8 cellular contexts compared by ENCODE assay signal in the genomic region with DNA sequence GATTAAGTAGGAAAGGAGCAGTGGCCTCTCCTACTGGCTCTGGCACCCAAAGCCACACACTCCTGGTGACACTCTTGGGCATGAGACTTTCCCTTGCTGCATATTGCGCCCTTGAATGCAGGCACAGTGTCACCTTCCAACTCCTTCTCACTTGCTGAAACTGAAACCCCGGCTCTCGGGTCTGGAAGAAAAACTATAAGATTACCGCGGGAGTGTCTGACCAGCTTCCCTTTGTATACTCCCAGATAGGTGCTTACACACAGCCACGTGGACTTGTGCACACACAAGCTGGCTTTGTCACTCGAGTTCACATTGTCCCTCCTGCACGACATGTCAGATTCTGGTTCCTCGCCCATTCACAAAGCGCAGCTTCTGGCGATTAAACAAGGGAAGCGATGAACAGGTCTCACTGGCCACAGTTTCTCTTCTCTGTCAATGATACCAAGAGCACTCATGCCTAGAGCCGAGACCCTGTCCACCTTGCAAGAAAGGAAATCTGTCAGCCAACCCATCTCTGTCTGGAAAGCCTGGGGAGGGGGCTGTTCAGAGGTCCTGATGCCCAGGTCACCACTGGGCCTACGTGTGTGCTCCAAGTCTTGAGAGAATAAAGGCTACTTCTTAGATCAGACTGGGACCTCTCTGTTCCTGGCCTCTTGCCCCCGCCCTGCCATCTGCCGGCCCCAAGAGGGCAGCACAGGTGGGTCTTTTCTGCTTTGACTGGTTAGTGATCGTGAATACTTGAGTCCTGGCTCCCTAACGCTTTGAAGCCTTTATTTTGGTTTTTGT.
DNase-seq lines count a peak whose midpoint lies in the region; ATAC-seq, FAIRE-seq and TF ChIP-seq lines count a peak whose summit lies in the region.

No MANE protein-coding gene starts in this region.

- no peak for FAIRE-seq in GM19239 (lab: Jason Lieb, UNC)

- no peaks in the 10 kb centered on the region for H3K4me1 ChIP-seq in colonic mucosa

- H3K36me3 Mint-ChIP-seq in naive B cell = peaks cover 6 to 8% of the 10 kb centered on the region in 2 donors

- peak; percentile 40 for DNase-seq in AG08396 (ENCODE audit: low spot score)
- DNase-seq in GM19239 (ENCODE audit: insufficient read length, low spot score) = peak; percentile 39
- peak; percentile 62 for DNase-seq in NCI-H2227 (lab: John Stamatoyannopoulos, UW; ENCODE audit: unreplicated experiment)
- DNase-seq in colonic mucosa = peak; percentile 64
- no peak for DNase-seq in naive B cell
- DNase-seq in midbrain (lab: John Stamatoyannopoulos, UW) = no peak

- H3K27ac ChIP-seq in colonic mucosa = no peak overlapping the region

- no peak overlapping the region for H3K27ac Mint-ChIP-seq in naive B cell

- no peaks in the 10 kb centered on the region for H3K36me3 ChIP-seq in colonic mucosa

- no peaks in the 10 kb centered on the region for H3K9me3 ChIP-seq in colonic mucosa

- H3K27me3 ChIP-seq in colonic mucosa = peaks cover 6% of the 10 kb centered on the region

- H3K4me1 Mint-ChIP-seq in naive B cell = peaks cover 0 to 2% (median 0%) of the 10 kb centered on the region in 3 donors

- H3K9me3 Mint-ChIP-seq in naive B cell = peaks cover 0 to 3% (median 0%) of the 10 kb centered on the region in 7 donors

- H3K4me3 ChIP-seq in colonic mucosa = no peak overlapping the region

- intact Hi-C loops in colonic mucosa (cut with DNase I) = loop anchor here (5.0 kb wide), 1 partner anchor 74 kb away; no protein-coding TSS in a partner anchor

- TF ChIP-seq CTCF in colonic mucosa (IDR thresholded peaks at IDR 0.05) = peak; percentile 60

- H3K27me3 Mint-ChIP-seq in naive B cell = peaks cover 49 to 57% (median 54%) of the 10 kb centered on the region in 3 donors

- peak; percentile 51 to 62 for ATAC-seq in activated CD4-positive, CD25-positive, alpha-beta regulatory T cell treated with anti-CD3 and anti-CD28 coated beads, Interleukin-2, amount 50 U/mL, for 24 hours
- peak; percentile 57 to 71 for ATAC-seq in naive B cell (ENCODE audit: low read depth in 2 of 2)
- no peak for ATAC-seq in HG02763 (IDR thresholded peaks at IDR 0.05; ENCODE audit: unreplicated experiment)

- H3K9ac ChIP-seq in colonic mucosa (ENCODE audit: low read depth in 2 of 2, low read length in 2 of 2) = peak overlapping the region in 1 of 2 donors; percentile 14

- H3K4me3 Mint-ChIP-seq in naive B cell = no peak overlapping the region

Comparison
In these comparisons a context has a peak if more than half of its experiments do, and no peak if none do; other contexts are left out.
1. DNase-seq: peak in AG08396 (single experiment), GM19239 (single experiment), NCI-H2227 (single experiment) and colonic mucosa (single experiment); none in naive B cell (single experiment) and midbrain (single experiment).